In genomic region chr14:55834390-55834789, GRCh38 we compare ENCODE assay signal across 21 cellular contexts.
"Had no signal": no experiment of that assay in that cellular context is flagged by ENCODE, and none has a peak within 500 bp of the region (broad histone marks: within the 10 kb centered on the region; RNA-seq: fewer than 3 reads in every experiment).

No MANE protein-coding gene starts in this region.

- DNase-seq: KBM-7, MV-4-11, NCI-H1048, NCI-H1105, NCI-H1417, NCI-H1436 treated with DMSO at 0.1 percent for 48 hours, NCI-H1694, NCI-H187 treated with DMSO at 0.1 percent for 48 hours, NCI-H2029 treated with DMSO at 0.1 percent for 48 hours, NCI-H2227 treated with DMSO at 0.1 percent for 48 hours, NCI-H524, NCI-H69, NCI-H774, SHP77, SK-N-SH, SW 1271 had no signal

- H3K9me3 ChIP-seq: SK-N-SH had no signal

- FAIRE-seq: HTR-8/SVneo had no signal

- H3K27ac ChIP-seq: HL-60, RWPE1 had no signal

- ATAC-seq: Panc1, PC-3 had no signal

- H3K9ac ChIP-seq: SK-N-SH had no signal

- H3K4me2 ChIP-seq: SK-N-SH had no signal
